Comparison of ENCODE assay signal across 14 cellular contexts in genomic region chrX:153017174-153017573, GRCh38. TPM values are rescaled to one million over a fixed set of nuclear protein-coding genes. Genes with fewer than 3 reads are reported as not detected.
DNase-seq lines count a peak whose midpoint lies in the region; ATAC-seq, FAIRE-seq and TF ChIP-seq lines count a peak whose summit lies in the region.
"Not testable (repeated sequence)": the region's sequence is repeated elsewhere in the genome, so short reads cannot be mapped to it uniquely, and the experiment has no call there.
"Had no signal": no experiment of that assay in that cellular context is flagged by ENCODE, and none has a peak within 500 bp of the region (broad histone marks: within the 10 kb centered on the region; RNA-seq: fewer than 3 reads in every experiment).

No MANE protein-coding gene starts in this region.

- not testable (repeated sequence) for H4K20me1 ChIP-seq in K562 (replicated peaks; ENCODE audit: control insufficient read depth, insufficient read depth, low read length)

- H3K9me3 ChIP-seq in HEK293 (ENCODE audit: control insufficient read depth, insufficient read depth, low read depth, low read length); K562 (replicated peaks; ENCODE audit: control insufficient read depth, insufficient read depth, low read depth, low read length): not testable (repeated sequence)

- POLR2A ChIA-PET in HEK293 (lab: Yijun Ruan, JAX); K562 (lab: Yijun Ruan, JAX): not testable (repeated sequence)

- not testable (repeated sequence) for H3K27ac ChIP-seq in HEK293 (ENCODE audit: extremely low read depth, low read depth, low read length); K562 (ENCODE audit: extremely low read depth, low read depth, low read length)

- not testable (repeated sequence) for ATAC-seq in K562

- not testable (repeated sequence) for H3K36me3 ChIP-seq in HEK293 (ENCODE audit: control insufficient read depth in 2 of 2, insufficient read depth in 1 of 2, low read length in 2 of 2); K562 (ENCODE audit: control insufficient read depth, insufficient read depth, low read length)

- BruUV-seq in K562 (replicated peaks; lab: Mats Ljungman, UMichigan): not testable (repeated sequence)

- H3K79me2 ChIP-seq in K562 (ENCODE audit: control insufficient read depth, insufficient read depth, low read length): not testable (repeated sequence)

- intact Hi-C loops in K562 (cut with micrococcal nuclease): not testable (repeated sequence)

- TF ChIP-seq RAD21 in K562 (CRISPR knock-in tag; conservative IDR thresholded peaks at IDR 0.05 in 1 of 2, IDR thresholded peaks at IDR 0.05 in 1 of 2): not testable (repeated sequence)

- FAIRE-seq in K562 (lab: Jason Lieb, UNC): not testable (repeated sequence)

- in situ Hi-C loops in K562 (cut with MboI): not testable (repeated sequence)

- H3K4me3 ChIP-seq in HEK293 (ENCODE audit: low read depth, low read length); K562: not testable (repeated sequence)

- TF ChIP-seq EP300 in K562 (IDR thresholded peaks at IDR 0.05; ENCODE audit: low read length): not testable (repeated sequence)

- not testable (repeated sequence) for H3K9ac ChIP-seq in K562 (ENCODE audit: insufficient read depth in 1 of 2, low read depth in 2 of 2, low read length in 2 of 2)

- H2AFZ ChIP-seq in K562 (ENCODE audit: low read depth, low read length): not testable (repeated sequence)

- H3K27me3 ChIP-seq in K562 (ENCODE audit: control insufficient read depth in 2 of 2, insufficient read depth in 2 of 2, low read length in 2 of 2): not testable (repeated sequence)

- CTCF ChIA-PET in HEK293 (lab: Yijun Ruan, JAX); K562 (lab: Yijun Ruan, JAX; ENCODE audit: low intra/inter-chr PET ratio): not testable (repeated sequence)

- not testable (repeated sequence) for H3K9me1 ChIP-seq in K562 (ENCODE audit: control insufficient read depth, insufficient read depth, low read length)

- H3K4me1 ChIP-seq in HEK293 (ENCODE audit: control insufficient read depth, insufficient read depth, low read length); K562 (replicated peaks in 1 of 2; ENCODE audit: control insufficient read depth in 2 of 2, insufficient read depth in 2 of 2, low read length in 2 of 2): not testable (repeated sequence)

- not testable (repeated sequence) for TF ChIP-seq POLR2A in K562 (conservative IDR thresholded peaks at IDR 0.05)

- not testable (repeated sequence) for TF ChIP-seq CTCF in HEK293 (tag by site-specific recombination; IDR thresholded peaks at IDR 0.05); K562 (IDR thresholded peaks at IDR 0.05 in 2 of 3, conservative IDR thresholded peaks at IDR 0.05 in 1 of 3; ENCODE audit: insufficient read depth in 2 of 3, low read depth in 1 of 3, low read length in 3 of 3)

- not testable (repeated sequence) for DNase-seq in K562 (ENCODE audit: extremely low read depth in 1 of 4, low spot score in 3 of 4)

- H3K4me2 ChIP-seq in K562 (ENCODE audit: insufficient read depth, low read length): not testable (repeated sequence)

- WGBS in K562 (ENCODE audit: insufficient coverage, low coverage, missing lambda C conversion rate): 0% methylated on average over 1 of the region's 2 CpGs

TF ChIP-seq in HEK293, 187 proteins besides CTCF, POLR2A, EP300 and RAD21 (continues in another document):
- TF ChIP-seq ZNF214 (tag by site-specific recombination; IDR thresholded peaks at IDR 0.05; ENCODE audit: borderline replicate concordance): 0 out of 2 replicates have a peak, but pooled peaks have one; percentile 11

TF ChIP-seq in K562, 482 proteins besides CTCF, POLR2A, EP300 and RAD21:
- TF ChIP-seq BCOR (IDR thresholded peaks at IDR 0.05) (peak; percentile 11; the same call in 1 of the 2 replicates), TRIM28 (IDR thresholded peaks at IDR 0.05) (peak; percentile 44; the same call in 1 of the 2 replicates)

RNA-seq across cellular contexts. Expression of gene PNMA5, which starts 23.3 kb away (rescaled TPM):
- total RNA-seq in K562 (2011; cell fraction: chromatin; rRNA removed; ENCODE audit: low replicate concordance): not detected in 2 replicates
- not detected in 2 replicates for total RNA-seq in K562 (2011; cell fraction: nucleolus; rRNA removed)
- not detected in 2 replicates for total RNA-seq in K562 (2011; cell fraction: nucleoplasm; rRNA removed)
- total RNA-seq in K562 (2014; rRNA removed) (not detected in 2 replicates), K562 (2014; rRNA removed; fragmentation: Illumina TruSeq; extraction: Trizol) (0.07 TPM in 1 of 2 replicates, not detected in the other), K562 (2015; rRNA removed; fragmentation: Illumina TruSeq; extraction: Trizol) (0.07 TPM in 1 of 2 replicates, not detected in the other), K562 (2021) (0.20 TPM in 1 of 2 replicates, not detected in the other)
- polyA plus RNA-seq in K562 (2011; rRNA removed) (0.03 TPM in 2 replicates), K562 (2014; fragmentation: Illumina TruSeq; extraction: Trizol) (0.04 TPM in 1 of 2 replicates, not detected in the other), K562 (2014; fragmentation: Nextera tagmentation; extraction: Ambion mirVana) (not detected), K562 (2014; rRNA removed) (0.07 TPM in 1 of 2 replicates, not detected in the other)
- polyA plus RNA-seq in K562 (2011; cell fraction: cytosol; rRNA removed): 0.03 and 0.09 TPM in 2 replicates
- 0.06 and 0.07 TPM in 2 replicates for polyA plus RNA-seq in K562 (2011; cell fraction: nucleus; rRNA removed)
- polyA plus RNA-seq in K562 (2012): 0.12 and 0.15 TPM in 2 replicates
- polyA minus RNA-seq in K562 (2011; rRNA and poly(A)+ RNA removed): not detected in 2 replicates
- polyA minus RNA-seq in K562 (2011; cell fraction: cytosol; rRNA and poly(A)+ RNA removed): not detected in 2 replicates
- polyA minus RNA-seq in K562 (2011; cell fraction: nucleus; rRNA and poly(A)+ RNA removed): not detected in 2 replicates
- total RNA-seq: A172; A673; Caco-2; Calu3; CD8-positive, alpha-beta memory T cell; CD8-positive, alpha-beta T cell; Daoy had no signal
- polyA plus RNA-seq: A549; AG04450; BJ; CD8-positive, alpha-beta memory T cell had no signal

RNA-seq across cellular contexts. Expression of gene PNMA3, which starts 39.1 kb away (rescaled TPM):
- total RNA-seq in K562 (2011; cell fraction: chromatin; rRNA removed; ENCODE audit: low replicate concordance): 0.76 and 0.88 TPM in 2 replicates
- 0.26 and 0.50 TPM in 2 replicates for total RNA-seq in K562 (2011; cell fraction: nucleolus; rRNA removed)
- total RNA-seq in K562 (2011; cell fraction: nucleoplasm; rRNA removed): 0.51 and 0.53 TPM in 2 replicates
- 1.2 and 1.3 TPM in 2 replicates for total RNA-seq in K562 (2014; rRNA removed)
- total RNA-seq in K562 (2014; rRNA removed; fragmentation: Illumina TruSeq; extraction: Trizol): 0.64 and 0.65 TPM in 2 replicates
- total RNA-seq in K562 (2015; rRNA removed; fragmentation: Illumina TruSeq; extraction: Trizol): 0.98 and 1.0 TPM in 2 replicates
- 1.2 and 1.3 TPM in 2 replicates for total RNA-seq in K562 (2021)
- polyA plus RNA-seq in K562 (2011; rRNA removed): 0.39 and 0.45 TPM in 2 replicates
- 0.35 and 0.43 TPM in 2 replicates for polyA plus RNA-seq in K562 (2011; cell fraction: cytosol; rRNA removed)
- polyA plus RNA-seq in K562 (2011; cell fraction: nucleus; rRNA removed): 1.1 and 1.7 TPM in 2 replicates
- 1.0 and 4.7 TPM in 2 replicates for polyA plus RNA-seq in K562 (2012)
- polyA plus RNA-seq in K562 (2014; fragmentation: Illumina TruSeq; extraction: Trizol): 0.92 and 1.2 TPM in 2 replicates
- polyA plus RNA-seq in K562 (2014; fragmentation: Nextera tagmentation; extraction: Ambion mirVana): under 1 TPM in 1 of 2 experiments, not detected in 1; 0.01 TPM
- 0.63 and 1.5 TPM in 2 replicates for polyA plus RNA-seq in K562 (2014; rRNA removed)
- 0.25 and 0.30 TPM in 2 replicates for polyA minus RNA-seq in K562 (2011; rRNA and poly(A)+ RNA removed)
- not detected in 2 replicates for polyA minus RNA-seq in K562 (2011; cell fraction: cytosol; rRNA and poly(A)+ RNA removed)
- polyA minus RNA-seq in K562 (2011; cell fraction: nucleus; rRNA and poly(A)+ RNA removed): 0.11 and 0.13 TPM in 2 replicates
- total RNA-seq: A172, Caco-2, Calu3 had no signal
- polyA plus RNA-seq: CD14-positive monocyte had no signal

RNA-seq across cellular contexts. Expression of gene PNMA6A, which starts 55.1 kb away (rescaled TPM):
- total RNA-seq in K562 (2011; cell fraction: chromatin; rRNA removed; ENCODE audit: low replicate concordance): 1.6 and 3.4 TPM in 2 replicates
- 2.5 and 4.0 TPM in 2 replicates for total RNA-seq in K562 (2011; cell fraction: nucleolus; rRNA removed)
- total RNA-seq in K562 (2011; cell fraction: nucleoplasm; rRNA removed): 2.1 and 2.6 TPM in 2 replicates
- total RNA-seq in K562 (2014; rRNA removed) (5.4 and 6.7 TPM in 2 replicates), K562 (2014; rRNA removed; fragmentation: Illumina TruSeq; extraction: Trizol) (0.73 and 1.2 TPM in 2 replicates), K562 (2015; rRNA removed; fragmentation: Illumina TruSeq; extraction: Trizol) (3.9 and 5.0 TPM in 2 replicates), K562 (2021) (6.3 and 6.9 TPM in 2 replicates)
- polyA plus RNA-seq in K562 (2011; rRNA removed) (0.83 and 1.0 TPM in 2 replicates), K562 (2014; fragmentation: Illumina TruSeq; extraction: Trizol) (1.3 and 2.6 TPM in 2 replicates), K562 (2014; fragmentation: Nextera tagmentation; extraction: Ambion mirVana) (under 1 TPM; 0.10 to 0.13 TPM), K562 (2014; rRNA removed) (4.2 and 4.9 TPM in 2 replicates)
- 1.0 and 2.3 TPM in 2 replicates for polyA plus RNA-seq in K562 (2011; cell fraction: cytosol; rRNA removed)
- polyA plus RNA-seq in K562 (2011; cell fraction: nucleus; rRNA removed): 2.5 and 4.9 TPM in 2 replicates
- polyA plus RNA-seq in K562 (2012): 5.4 and 10.1 TPM in 2 replicates
- 0.42 TPM in 2 replicates for polyA minus RNA-seq in K562 (2011; rRNA and poly(A)+ RNA removed)
- polyA minus RNA-seq in K562 (2011; cell fraction: cytosol; rRNA and poly(A)+ RNA removed): 0.48 TPM in 1 of 2 replicates, not detected in the other
- polyA minus RNA-seq in K562 (2011; cell fraction: nucleus; rRNA and poly(A)+ RNA removed): 1.1 and 1.2 TPM in 2 replicates
- total RNA-seq: Caco-2; CD4-positive, CD25-positive, alpha-beta regulatory T cell had no signal
